22 cellular contexts compared by ENCODE assay signal in genomic region chr2:204503869-204504268, GRCh38.
"Had no signal": no experiment of that assay in that cellular context is flagged by ENCODE, and none has a peak within 500 bp of the region (broad histone marks: within the 10 kb centered on the region; RNA-seq: fewer than 3 reads in every experiment).

No MANE protein-coding gene starts in this region.

- DNase-seq: activated CD4-positive, alpha-beta T cell treated with anti-CD3 and anti-CD28 coated beads, Interleukin-2, amount 50 U/mL, for 4 hours; activated gamma-delta T cell treated with Interleukin-2 at 50 U/mL for 16 hours; activated T-cell treated with anti-CD3 and anti-CD28 coated beads for 4 hours; adrenal gland; dermis blood vessel endothelial cell; effector memory CD4-positive, alpha-beta T cell; foreskin keratinocyte; glutamatergic neuron; hippocampal formation; kidney; left lung; mammary epithelial cell; naive B cell; psoas muscle; right cardiac atrium; stimulated activated CD4-positive, alpha-beta T cell treated with anti-CD3 and anti-CD28 coated beads, Interleukin-4, amount 100 ng/mL, for 24 hours; stomach had no signal

- H3K27ac ChIP-seq: adrenal gland, cardiac muscle cell, esophagus muscularis mucosa, foreskin keratinocyte, left lung, psoas muscle, stomach had no signal

- H3K9me3 ChIP-seq: adrenal gland, esophagus muscularis mucosa, left lung, psoas muscle, stomach had no signal

- H3K4me3 ChIP-seq: adrenal gland, cardiac muscle cell, esophagus muscularis mucosa, left lung, psoas muscle, smooth muscle cell, stomach had no signal

- H3K4me1 ChIP-seq: adrenal gland, esophagus muscularis mucosa, foreskin keratinocyte, left lung, psoas muscle, stomach had no signal

- ATAC-seq: activated naive CD4-positive, alpha-beta T cell treated with anti-CD3 and anti-CD28 coated beads, Interleukin-2, amount 50 U/mL, for 72 hours; foreskin keratinocyte; left lung; psoas muscle; right cardiac atrium; stimulated activated effector memory CD8-positive, alpha-beta T cell treated with anti-CD3 and anti-CD28 coated beads, Interleukin-12 subunit alpha, Interleukin-12 subunit beta, amount 100 ng/mL, for 72 hours had no signal

- H3K36me3 ChIP-seq: adrenal gland, cardiac muscle cell, esophagus muscularis mucosa, left lung, stomach had no signal

- H3K27me3 ChIP-seq: adrenal gland, cardiac muscle cell, esophagus muscularis mucosa, foreskin keratinocyte, left lung, stomach had no signal

- H3K4me2 ChIP-seq: smooth muscle cell had no signal
